17 cellular contexts compared by ENCODE assay signal in the genomic region with DNA sequence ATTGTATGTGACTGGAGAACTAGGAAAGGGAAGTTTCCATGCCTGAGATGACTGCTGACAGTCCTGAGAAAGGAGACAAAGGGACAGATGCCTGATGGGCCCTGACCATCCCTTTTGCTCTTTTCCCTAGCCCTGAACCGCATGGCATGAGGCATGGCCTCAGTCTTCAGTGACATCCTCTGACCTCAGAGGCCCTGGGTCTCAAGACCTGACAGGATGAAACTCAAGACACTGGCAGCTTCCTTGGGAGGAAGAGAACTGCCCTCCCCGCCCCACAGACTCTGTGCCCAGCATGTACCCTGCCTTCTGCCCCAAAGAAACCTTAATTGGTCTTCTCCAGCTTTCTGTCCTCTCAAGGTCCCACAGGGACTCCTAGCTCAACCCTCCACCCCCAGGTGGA.
"Had no signal": no experiment of that assay in that cellular context is flagged by ENCODE, and none has a peak within 500 bp of the region (broad histone marks: within the 10 kb centered on the region; RNA-seq: fewer than 3 reads in every experiment).

No MANE protein-coding gene starts in this region.

- H3K27ac Mint-ChIP-seq: activated CD4-positive, alpha-beta T cell treated with anti-CD3 and anti-CD28 coated beads for 36 hours; activated naive CD8-positive, alpha-beta T cell; activated T-cell treated with anti-CD3 and anti-CD28 coated beads, Interleukin-2, amount 50 U/mL, for 72 hours; nephron progenitor cell; T-helper 2 cell treated with Interferon-gamma antibody and Interleukin-4, amounts not matched to agents 5 μg/mL and 100 μg/mL, for 36 hours had no signal

- H3K27me3 Mint-ChIP-seq: activated CD4-positive, alpha-beta T cell treated with anti-CD3 and anti-CD28 coated beads for 36 hours; naive B cell had no signal

- H3K4me3 Mint-ChIP-seq: activated CD4-positive, alpha-beta T cell treated with anti-CD3 and anti-CD28 coated beads for 36 hours; activated naive CD8-positive, alpha-beta T cell; activated T-cell treated with anti-CD3 and anti-CD28 coated beads, Interleukin-2, amount 50 U/mL, for 72 hours; naive B cell; nephron progenitor cell; T-helper 2 cell treated with Interferon-gamma antibody and Interleukin-4, amounts not matched to agents 5 μg/mL and 100 μg/mL, for 36 hours had no signal

- H3K9me3 Mint-ChIP-seq: naive B cell; T-helper 2 cell treated with Interferon-gamma antibody and Interleukin-4, amounts not matched to agents 5 μg/mL and 100 μg/mL, for 36 hours had no signal

- H3K4me1 Mint-ChIP-seq: activated CD4-positive, alpha-beta T cell treated with anti-CD3 and anti-CD28 coated beads for 36 hours; naive B cell had no signal

- DNase-seq: activated CD4-positive, alpha-beta T cell treated with anti-CD3 and anti-CD28 coated beads for 36 hours; activated CD4-positive, CD25-positive, alpha-beta regulatory T cell; activated naive CD4-positive, alpha-beta T cell; activated T-cell treated with anti-CD3 and anti-CD28 coated beads for 4 hours; activated T-cell treated with anti-CD3 and anti-CD28 coated beads, Interleukin-2, amount 50 U/mL, for 72 hours; effector CD4-positive, alpha-beta T cell; esophagus squamous epithelium; foreskin melanocyte; naive B cell; nephron progenitor cell; pancreas; spleen; stimulated activated naive CD4-positive, alpha-beta T cell; T-helper 1 cell had no signal

- ATAC-seq: activated CD4-positive, alpha-beta T cell treated with anti-CD3 and anti-CD28 coated beads for 36 hours; activated T-cell treated with anti-CD3 and anti-CD28 coated beads, Interleukin-2, amount 50 U/mL, for 72 hours; body of pancreas had no signal
